In genomic region chr2:8334866-8335325, GRCh38 we compare ENCODE assay signal across 20 cellular contexts.
DNase-seq lines count a peak whose midpoint lies in the region; ATAC-seq, FAIRE-seq and TF ChIP-seq lines count a peak whose summit lies in the region.
"Had no signal": no experiment of that assay in that cellular context is flagged by ENCODE, and none has a peak within 500 bp of the region (broad histone marks: within the 10 kb centered on the region; RNA-seq: fewer than 3 reads in every experiment).

No MANE protein-coding gene starts in this region.

- in situ Hi-C loops in GM12878 (cut with MboI) (no loop called here), GM13976 (cut with MboI; ENCODE audit: low sequenced_read_pairs, unreplicated experiment) (no loop called here)

- H3K9me3 Mint-ChIP-seq in activated CD4-positive, alpha-beta memory T cell treated with anti-CD3 and anti-CD28 coated beads, Interleukin-2, amount 10 ng/mL, durations not matched to agents 7 days and 5 days, result peaks cover 3% of the 10 kb centered on the region
- H3K9me3 Mint-ChIP-seq in activated CD4-positive, alpha-beta memory T cell treated with anti-CD3 and anti-CD28 coated beads for 36 hours, result no peaks in the 10 kb centered on the region

- no peak overlapping the region for H2AFZ ChIP-seq in GM12878 (ENCODE audit: control insufficient read depth, low read depth, low read length)

- no peak overlapping the region for H3K9ac ChIP-seq in GM12878 (ENCODE audit: control insufficient read depth, insufficient read depth, low read length)

- no peak overlapping the region for H3K4me2 ChIP-seq in GM12878 (ENCODE audit: control insufficient read depth, insufficient read depth)

- peak; percentile 40 for ATAC-seq in GM12878
- peak; percentile 84 to 95 (median 92) for ATAC-seq in right lobe of liver
- ATAC-seq in upper lobe of left lung (ENCODE audit: low FRiP score in 2 of 2), result peak; percentile 28 to 34
- ATAC-seq in gastroesophageal sphincter, result no peak
- ATAC-seq: left colon; naive thymus-derived CD8-positive, alpha-beta T cell had no signal

- no peaks in the 10 kb centered on the region for H3K79me2 ChIP-seq in GM12878 (ENCODE audit: control insufficient read depth, insufficient read depth, low read length)

- DNase-seq in activated CD4-positive, alpha-beta memory T cell treated with anti-CD3 and anti-CD28 coated beads, Interleukin-2, amount 10 ng/mL, durations not matched to agents 7 days and 5 days, result no peak
- DNase-seq in activated CD4-positive, alpha-beta memory T cell treated with anti-CD3 and anti-CD28 coated beads for 36 hours, result no peak
- DNase-seq in GM12878 (ENCODE audit: low read depth, low spot score) (no peak), right lobe of liver (peak; percentile 75 to 82 (median 78)), upper lobe of left lung (peak in 1 of 2 donors; percentile 43), GM13976 (ENCODE audit: low spot score) (no peak)
- no peak for DNase-seq in activated naive CD4-positive, alpha-beta T cell (lab: John Stamatoyannopoulos, UW)
- DNase-seq: activated T-cell treated with anti-CD3 and anti-CD28 coated beads, Interleukin-2, amount 50 U/mL, for 1 hour; Caco-2; left colon; naive thymus-derived CD8-positive, alpha-beta T cell; NCI-H1105 treated with DMSO at 0.1 percent for 48 hours; sigmoid colon; stimulated activated CD4-positive, alpha-beta T cell treated with anti-CD3 and anti-CD28 coated beads, Interleukin-4, amount 100 ng/mL, for 4 hours; T-helper 2 cell had no signal

- H3K36me3 ChIP-seq in GM12878 (ENCODE audit: control insufficient read depth in 2 of 2, insufficient read depth in 2 of 2, low read length in 1 of 2), result no peaks in the 10 kb centered on the region
- no peaks in the 10 kb centered on the region for H3K36me3 ChIP-seq in right lobe of liver
- H3K36me3 ChIP-seq in upper lobe of left lung, result no peaks in the 10 kb centered on the region
- H3K36me3 ChIP-seq in gastroesophageal sphincter, result no peaks in the 10 kb centered on the region
- H3K36me3 ChIP-seq: esophagus muscularis mucosa, sigmoid colon had no signal

- H3K9me3 ChIP-seq in GM12878 (replicated peaks; ENCODE audit: control insufficient read depth, insufficient read depth, low read length) (no peaks in the 10 kb centered on the region; the same call in 2 of the 3 replicates), right lobe of liver (no peaks in the 10 kb centered on the region), upper lobe of left lung (no peaks in the 10 kb centered on the region), gastroesophageal sphincter (no peaks in the 10 kb centered on the region)
- H3K9me3 ChIP-seq: Caco-2, esophagus muscularis mucosa, sigmoid colon had no signal

- no peak overlapping the region for H3K27ac ChIP-seq in GM12878 (ENCODE audit: control insufficient read depth, insufficient read depth)
- H3K27ac ChIP-seq in right lobe of liver, result peak overlapping the region; percentile 2 to 66 (median 60)
- no peak overlapping the region for H3K27ac ChIP-seq in upper lobe of left lung
- H3K27ac ChIP-seq in gastroesophageal sphincter, result no peak overlapping the region
- H3K27ac ChIP-seq: esophagus muscularis mucosa, sigmoid colon had no signal

- H3K4me3 ChIP-seq in GM12878, result no peak overlapping the region
- no peak overlapping the region for H3K4me3 ChIP-seq in right lobe of liver
- no peak overlapping the region for H3K4me3 ChIP-seq in upper lobe of left lung
- H3K4me3 ChIP-seq in gastroesophageal sphincter, result no peak overlapping the region
- H3K4me3 ChIP-seq: esophagus muscularis mucosa, sigmoid colon had no signal

- TF ChIP-seq CTCF in GM12878 (IDR thresholded peaks at IDR 0.05 in 2 of 3, conservative IDR thresholded peaks at IDR 0.05 in 1 of 3; ENCODE audit: control insufficient read depth in 2 of 3, extremely low read depth in 1 of 3, insufficient read depth in 1 of 3, low read depth in 3 of 3, low read length in 3 of 3) (no peak), right lobe of liver (IDR thresholded peaks at IDR 0.05) (no peak), upper lobe of left lung (IDR thresholded peaks at IDR 0.05) (no peak), GM13976 (IDR thresholded peaks at IDR 0.05; ENCODE audit: borderline replicate concordance, control extremely low read depth, extremely low read depth, insufficient read depth, missing control alignments) (no peak), gastroesophageal sphincter (IDR thresholded peaks at IDR 0.05) (no peak)

- FAIRE-seq in GM12878 (lab: Jason Lieb, UNC), result no peak
- FAIRE-seq: A204.1, G401.6, HTR-8/SVneo had no signal

- POLR2A ChIA-PET in activated CD4-positive, alpha-beta memory T cell treated with anti-CD3 and anti-CD28 coated beads, Interleukin-2, amount 10 ng/mL, durations not matched to agents 7 days and 5 days (lab: Charles Lee), result no interaction called here
- POLR2A ChIA-PET in activated CD4-positive, alpha-beta memory T cell treated with anti-CD3 and anti-CD28 coated beads for 36 hours (lab: Charles Lee), result no interaction called here
- POLR2A ChIA-PET in GM12878 (lab: Charles Lee), result interaction anchor here (1.2 kb wide), 1 partner anchor 12 kb away, joined by 3 read pairs; no protein-coding TSS in a partner anchor

- peak overlapping the region; percentile 34 for H3K27ac Mint-ChIP-seq in activated CD4-positive, alpha-beta memory T cell treated with anti-CD3 and anti-CD28 coated beads, Interleukin-2, amount 10 ng/mL, durations not matched to agents 7 days and 5 days
- no peak overlapping the region for H3K27ac Mint-ChIP-seq in activated CD4-positive, alpha-beta memory T cell treated with anti-CD3 and anti-CD28 coated beads for 36 hours

- SMC1A ChIA-PET in GM12878 (lab: Charles Lee; ENCODE audit: uncharacterized antibody, unreplicated experiment), result interaction anchor here (1.2 to 1.7 kb wide), 4 partner anchors 8 to 17 kb away, joined by 4 to 6 read pairs (median 4); no protein-coding TSS in a partner anchor

- TF ChIP-seq POLR2A in GM12878 (IDR thresholded peaks at IDR 0.05; ENCODE audit: low read depth, low read length) (no peak), right lobe of liver (IDR thresholded peaks at IDR 0.05) (no peak), upper lobe of left lung (IDR thresholded peaks at IDR 0.05) (no peak), gastroesophageal sphincter (IDR thresholded peaks at IDR 0.05) (no peak)

- H3K36me3 Mint-ChIP-seq in activated CD4-positive, alpha-beta memory T cell treated with anti-CD3 and anti-CD28 coated beads, Interleukin-2, amount 10 ng/mL, durations not matched to agents 7 days and 5 days (ENCODE audit: low read depth), result peaks cover 7% of the 10 kb centered on the region
- no peaks in the 10 kb centered on the region for H3K36me3 Mint-ChIP-seq in activated CD4-positive, alpha-beta memory T cell treated with anti-CD3 and anti-CD28 coated beads for 36 hours
- H3K36me3 Mint-ChIP-seq: naive thymus-derived CD8-positive, alpha-beta T cell had no signal

- no peak for TF ChIP-seq EP300 in GM12878 (IDR thresholded peaks at IDR 0.05; ENCODE audit: borderline replicate concordance in 1 of 2, control insufficient read depth in 1 of 2, low read depth in 2 of 2, low read length in 2 of 2)
- TF ChIP-seq EP300 in upper lobe of left lung (IDR thresholded peaks at IDR 0.05), result no peak
- no peak for TF ChIP-seq EP300 in gastroesophageal sphincter (IDR thresholded peaks at IDR 0.05)

- H3K4me1 Mint-ChIP-seq in activated CD4-positive, alpha-beta memory T cell treated with anti-CD3 and anti-CD28 coated beads, Interleukin-2, amount 10 ng/mL, durations not matched to agents 7 days and 5 days, result peaks cover 42% of the 10 kb centered on the region
- peaks cover 20% of the 10 kb centered on the region for H3K4me1 Mint-ChIP-seq in activated CD4-positive, alpha-beta memory T cell treated with anti-CD3 and anti-CD28 coated beads for 36 hours (ENCODE audit: low read depth)

- WGBS in GM12878 (ENCODE audit: insufficient coverage, insufficient replicate concordance, low lambda C conversion rate, missing lambda C conversion rate), result 74% methylated on average over 12 of the region's 12 CpGs
- WGBS in right lobe of liver (ENCODE audit: insufficient coverage, low coverage, low lambda C conversion rate, missing lambda C conversion rate), result 44% methylated on average over 7 of the region's 12 CpGs
- WGBS in upper lobe of left lung, 2 donors, result 66 to 67% methylated on average over 7 to 12 of the region's 12 CpGs
- 78 to 100% methylated on average over 1 to 3 of the region's 12 CpGs for WGBS in gastroesophageal sphincter (ENCODE audit: low coverage in 1 of 2), 2 donors

- no TSS peak for BruUV-seq in GM12878 (replicated peaks; lab: Mats Ljungman, UMichigan)

- H4K20me1 ChIP-seq in GM12878 (ENCODE audit: control insufficient read depth, insufficient read depth), result no peaks in the 10 kb centered on the region

- no peak overlapping the region for H3K4me3 Mint-ChIP-seq in activated CD4-positive, alpha-beta memory T cell treated with anti-CD3 and anti-CD28 coated beads, Interleukin-2, amount 10 ng/mL, durations not matched to agents 7 days and 5 days
- no peak overlapping the region for H3K4me3 Mint-ChIP-seq in activated CD4-positive, alpha-beta memory T cell treated with anti-CD3 and anti-CD28 coated beads for 36 hours
- H3K4me3 Mint-ChIP-seq: naive thymus-derived CD8-positive, alpha-beta T cell had no signal

- no peak for TF ChIP-seq RAD21 in GM12878 (IDR thresholded peaks at IDR 0.05; ENCODE audit: insufficient read depth, low read depth, low read length)

- intact Hi-C loops in activated CD4-positive, alpha-beta memory T cell treated with anti-CD3 and anti-CD28 coated beads for 36 hours (cut with micrococcal nuclease), result loop anchor here (10.0 kb wide), 2 partner anchors 350 to 900 kb away; partner anchors contain the start of gene ID2
- intact Hi-C loops in GM12878 (cut with micrococcal nuclease; ENCODE audit: unreplicated experiment), result no loop called here
- intact Hi-C loops in right lobe of liver (cut with DNase I), result no loop called here

- CTCF ChIA-PET in activated CD4-positive, alpha-beta memory T cell treated with anti-CD3 and anti-CD28 coated beads, Interleukin-2, amount 10 ng/mL, durations not matched to agents 7 days and 5 days (lab: Charles Lee), result no interaction called here
- CTCF ChIA-PET in activated CD4-positive, alpha-beta memory T cell treated with anti-CD3 and anti-CD28 coated beads for 36 hours (lab: Charles Lee), result no interaction called here
- CTCF ChIA-PET in GM12878 (lab: Yijun Ruan, JAX), result no interaction called here

- H3K27me3 Mint-ChIP-seq in activated CD4-positive, alpha-beta memory T cell treated with anti-CD3 and anti-CD28 coated beads, Interleukin-2, amount 10 ng/mL, durations not matched to agents 7 days and 5 days, result peaks cover 6% of the 10 kb centered on the region
- no peaks in the 10 kb centered on the region for H3K27me3 Mint-ChIP-seq in activated CD4-positive, alpha-beta memory T cell treated with anti-CD3 and anti-CD28 coated beads for 36 hours
- H3K27me3 Mint-ChIP-seq: naive thymus-derived CD8-positive, alpha-beta T cell had no signal

- RAD21 ChIA-PET in GM12878 (lab: Charles Lee; ENCODE audit: unreplicated experiment), result no interaction called here

- no peaks in the 10 kb centered on the region for H3K27me3 ChIP-seq in GM12878 (replicated peaks in 1 of 2; ENCODE audit: control insufficient read depth in 2 of 2, insufficient read depth in 2 of 2, low read length in 1 of 2)
- H3K27me3 ChIP-seq in right lobe of liver, result no peaks in the 10 kb centered on the region
- H3K27me3 ChIP-seq in upper lobe of left lung, result no peaks in the 10 kb centered on the region
- H3K27me3 ChIP-seq in gastroesophageal sphincter, result no peaks in the 10 kb centered on the region
- H3K27me3 ChIP-seq: esophagus muscularis mucosa, sigmoid colon had no signal

- no peaks in the 10 kb centered on the region for H3K4me1 ChIP-seq in GM12878 (ENCODE audit: control insufficient read depth, insufficient read depth, low read length)
- peaks cover 0 to 22% (median 8%) of the 10 kb centered on the region in 4 donors for H3K4me1 ChIP-seq in right lobe of liver
- H3K4me1 ChIP-seq in upper lobe of left lung, result peaks cover 0 to 3% (median 2%) of the 10 kb centered on the region in 4 donors
- peaks cover 0 to 6% (median 0%) of the 10 kb centered on the region in 3 donors for H3K4me1 ChIP-seq in gastroesophageal sphincter
- H3K4me1 ChIP-seq: Caco-2 had no signal

Comparison
In these comparisons a context has a peak if more than half of its experiments do, and no peak if none do; other contexts are left out.
1. DNase-seq: peak in right lobe of liver (3 of 3); none in activated CD4-positive, alpha-beta memory T cell treated with anti-CD3 and anti-CD28 coated beads, Interleukin-2, amount 10 ng/mL, durations not matched to agents 7 days and 5 days (single experiment), activated CD4-positive, alpha-beta memory T cell treated with anti-CD3 and anti-CD28 coated beads for 36 hours (single experiment), GM12878 (single experiment), GM13976 (single experiment) and activated naive CD4-positive, alpha-beta T cell (0 of 4).
2. H3K27ac ChIP-seq: peak in right lobe of liver (3 of 3); none in GM12878 (single experiment), upper lobe of left lung (0 of 4) and gastroesophageal sphincter (0 of 4).